8 cellular contexts compared by ENCODE assay signal in genomic region chr3:123066599-123066895, GRCh38. TPM values are rescaled to one million over a fixed set of nuclear protein-coding genes. Genes with fewer than 3 reads are reported as not detected.
A peak's percentile ranks its signal among the peaks of the same experiment; 100 is the strongest.
DNase-seq lines count a peak whose midpoint lies in the region; ATAC-seq, FAIRE-seq and TF ChIP-seq lines count a peak whose summit lies in the region.

No MANE protein-coding gene starts in this region.

- ATAC-seq in stimulated activated memory B cell treated with anti-CD40 and anti-IgM and Interleukin-4, amounts not matched to agents 10 μg/mL and 1 μg/mL and 100 μg/mL, for 72 hours = no peak
- no peak for ATAC-seq in HG02763 (IDR thresholded peaks at IDR 0.05; ENCODE audit: unreplicated experiment)

- H3K4me3 Mint-ChIP-seq in activated T-helper 2 cell treated with anti-CD3 and anti-CD28 coated beads, Interferon-gamma antibody, Interleukin-2, Interleukin-4, amounts not matched to agents 10 μg/mL and 5 μg/mL and 100 μg/mL, durations not matched to agents 14 hours and 24 hours and 36 hours (ENCODE audit: low read depth) = peak overlapping the region; percentile 85
- H3K4me3 Mint-ChIP-seq in stimulated activated memory B cell treated with anti-CD40 and anti-IgM and Interleukin-4, amounts not matched to agents 10 μg/mL and 1 μg/mL and 100 μg/mL, for 72 hours = peak overlapping the region; percentile 73

- peaks cover 0 to 6% of the 10 kb centered on the region in 2 experiments for H3K36me3 ChIP-seq in keratinocyte (ENCODE audit: control insufficient read depth in 2 of 2, extremely low read depth in 1 of 2, insufficient read depth in 2 of 2, low read length in 2 of 2)

- no peaks in the 10 kb centered on the region for H3K9me3 ChIP-seq in keratinocyte (ENCODE audit: control insufficient read depth, low read depth, low read length)

- peaks cover 12% of the 10 kb centered on the region for H4K20me1 ChIP-seq in keratinocyte (ENCODE audit: control insufficient read depth, extremely low read depth, insufficient read depth, low read length)

- peak overlapping the region; percentile 90 for H2AFZ ChIP-seq in keratinocyte (ENCODE audit: control insufficient read depth, low read length)

- peaks cover 46% of the 10 kb centered on the region for H3K79me2 ChIP-seq in keratinocyte (ENCODE audit: control insufficient read depth, insufficient read depth, low read length)

- H3K36me3 Mint-ChIP-seq in activated T-helper 2 cell treated with anti-CD3 and anti-CD28 coated beads, Interferon-gamma antibody, Interleukin-2, Interleukin-4, amounts not matched to agents 10 μg/mL and 5 μg/mL and 100 μg/mL, durations not matched to agents 14 hours and 24 hours and 36 hours (ENCODE audit: low read depth) = peaks cover 3% of the 10 kb centered on the region
- no peaks in the 10 kb centered on the region for H3K36me3 Mint-ChIP-seq in stimulated activated memory B cell treated with anti-CD40 and anti-IgM and Interleukin-4, amounts not matched to agents 10 μg/mL and 1 μg/mL and 100 μg/mL, for 72 hours

- intact Hi-C loops in activated T-helper 2 cell treated with anti-CD3 and anti-CD28 coated beads, Interferon-gamma antibody, Interleukin-2, Interleukin-4, amounts not matched to agents 10 μg/mL and 5 μg/mL and 100 μg/mL, durations not matched to agents 14 hours and 24 hours and 36 hours (cut with micrococcal nuclease) = loop anchor here (5.0 kb wide), 1 partner anchor 136 kb away; the partner anchor contains the start of gene SEC22A

- H3K4me1 ChIP-seq in keratinocyte (ENCODE audit: control insufficient read depth, extremely low read depth, insufficient read depth, low read length) = peaks cover 22% of the 10 kb centered on the region

- H3K27me3 Mint-ChIP-seq in activated T-helper 2 cell treated with anti-CD3 and anti-CD28 coated beads, Interferon-gamma antibody, Interleukin-2, Interleukin-4, amounts not matched to agents 10 μg/mL and 5 μg/mL and 100 μg/mL, durations not matched to agents 14 hours and 24 hours and 36 hours (ENCODE audit: low read depth) = peaks cover 11% of the 10 kb centered on the region
- H3K27me3 Mint-ChIP-seq in stimulated activated memory B cell treated with anti-CD40 and anti-IgM and Interleukin-4, amounts not matched to agents 10 μg/mL and 1 μg/mL and 100 μg/mL, for 72 hours = no peaks in the 10 kb centered on the region

- dilution Hi-C loops in keratinocyte (cut with MboI; ENCODE audit: extremely low pct_ligation_motif_present, low sequenced_read_pairs) = no loop called here

- peak overlapping the region; percentile 86 for H3K4me2 ChIP-seq in keratinocyte (ENCODE audit: control insufficient read depth, extremely low read depth, insufficient read depth, low read depth, low read length)

- FAIRE-seq in keratinocyte (lab: Jason Lieb, UNC) = no peak

- no peaks in the 10 kb centered on the region for H3K27me3 ChIP-seq in HL-60 (ENCODE audit: insufficient read depth, poor library complexity, severe bottlenecking)
- H3K27me3 ChIP-seq in keratinocyte (ENCODE audit: control insufficient read depth, extremely low read depth, insufficient read depth, low read length) = no peaks in the 10 kb centered on the region

- H3K4me3 ChIP-seq in HL-60 (replicated peaks; ENCODE audit: insufficient read depth, low read length) (peak overlapping the region; percentile 76; the same call in 1 of the 2 replicates), keratinocyte (ENCODE audit: control insufficient read depth in 2 of 3, extremely low read depth in 1 of 3, insufficient read depth in 2 of 3, low read depth in 1 of 3, low read length in 3 of 3) (peak overlapping the region; percentile 77 to 95 (median 86))

- H3K9ac ChIP-seq in keratinocyte (ENCODE audit: control insufficient read depth, extremely low read depth, insufficient read depth, low read length) = peak overlapping the region; percentile 87

- TF ChIP-seq CTCF in HL-60 (IDR thresholded peaks at IDR 0.05; ENCODE audit: insufficient read depth, low read length) (no peak), keratinocyte (optimal IDR thresholded peaks at IDR 0.05 in 1 of 3, IDR thresholded peaks at IDR 0.05 in 1 of 3, conservative IDR thresholded peaks at IDR 0.05 in 1 of 3; ENCODE audit: extremely low read depth in 1 of 3, insufficient read depth in 2 of 3, low read length in 3 of 3) (no peak)

- DNase-seq in HL-60 (ENCODE audit: low read depth in 1 of 2, low spot score in 1 of 2) (no peak), keratinocyte (ENCODE audit: low read depth, low spot score) (no peak), Kasumi-1 (lab: John Stamatoyannopoulos, UW) (no peak), NCI-H1694 (lab: John Stamatoyannopoulos, UW) (no peak)
- no peak for DNase-seq in activated T-helper 2 cell treated with anti-CD3 and anti-CD28 coated beads, Interferon-gamma antibody, Interleukin-2, Interleukin-4, amounts not matched to agents 10 μg/mL and 5 μg/mL and 100 μg/mL, durations not matched to agents 14 hours and 24 hours and 36 hours (ENCODE audit: low spot score)
- no peak for DNase-seq in effector CD8-positive, alpha-beta T cell (lab: John Stamatoyannopoulos, UW)

- peaks cover 9% of the 10 kb centered on the region for H3K9me1 ChIP-seq in keratinocyte (ENCODE audit: control insufficient read depth, extremely low read depth, insufficient read depth, low read length)

- H3K27ac Mint-ChIP-seq in activated T-helper 2 cell treated with anti-CD3 and anti-CD28 coated beads, Interferon-gamma antibody, Interleukin-2, Interleukin-4, amounts not matched to agents 10 μg/mL and 5 μg/mL and 100 μg/mL, durations not matched to agents 14 hours and 24 hours and 36 hours = peak overlapping the region; percentile 17
- no peak overlapping the region for H3K27ac Mint-ChIP-seq in stimulated activated memory B cell treated with anti-CD40 and anti-IgM and Interleukin-4, amounts not matched to agents 10 μg/mL and 1 μg/mL and 100 μg/mL, for 72 hours

- H3K9me3 Mint-ChIP-seq in activated T-helper 2 cell treated with anti-CD3 and anti-CD28 coated beads, Interferon-gamma antibody, Interleukin-2, Interleukin-4, amounts not matched to agents 10 μg/mL and 5 μg/mL and 100 μg/mL, durations not matched to agents 14 hours and 24 hours and 36 hours = no peaks in the 10 kb centered on the region
- no peaks in the 10 kb centered on the region for H3K9me3 Mint-ChIP-seq in stimulated activated memory B cell treated with anti-CD40 and anti-IgM and Interleukin-4, amounts not matched to agents 10 μg/mL and 1 μg/mL and 100 μg/mL, for 72 hours

- H3K4me1 Mint-ChIP-seq in activated T-helper 2 cell treated with anti-CD3 and anti-CD28 coated beads, Interferon-gamma antibody, Interleukin-2, Interleukin-4, amounts not matched to agents 10 μg/mL and 5 μg/mL and 100 μg/mL, durations not matched to agents 14 hours and 24 hours and 36 hours (ENCODE audit: low read depth) = peaks cover 35% of the 10 kb centered on the region
- peaks cover 24% of the 10 kb centered on the region for H3K4me1 Mint-ChIP-seq in stimulated activated memory B cell treated with anti-CD40 and anti-IgM and Interleukin-4, amounts not matched to agents 10 μg/mL and 1 μg/mL and 100 μg/mL, for 72 hours

- peak overlapping the region; percentile 80 for H3K27ac ChIP-seq in HL-60 (replicated peaks)
- H3K27ac ChIP-seq in keratinocyte (ENCODE audit: control insufficient read depth, insufficient read depth, low read length) = peak overlapping the region; percentile 27

RNA-seq across cellular contexts. Expression of gene PDIA5, which starts 0.3 kb away (rescaled TPM):
- 29.0 and 32.3 TPM in 2 replicates for total RNA-seq in activated T-helper 2 cell treated with anti-CD3 and anti-CD28 coated beads, Interferon-gamma antibody, Interleukin-2, Interleukin-4, amounts not matched to agents 10 μg/mL and 5 μg/mL and 100 μg/mL, durations not matched to agents 14 hours and 24 hours and 36 hours
- polyA plus RNA-seq in keratinocyte = 23.5 to 29.8 TPM (median 29.6 TPM) in 3 replicates
- 24.8 TPM for polyA plus RNA-seq in keratinocyte (2011; ENCODE audit: low read depth)
- 15.9 and 17.0 TPM in 2 replicates for polyA plus RNA-seq in keratinocyte (2011; cell fraction: cytosol; rRNA removed)
- 53.9 and 57.5 TPM in 2 replicates for polyA plus RNA-seq in keratinocyte (2011; cell fraction: nucleus; rRNA removed)
- 11.6 and 32.4 TPM in 2 replicates for polyA plus RNA-seq in keratinocyte (2012; ENCODE audit: low replicate concordance)
- 19.6 to 21.1 TPM (median 20.7 TPM) in 3 replicates for polyA minus RNA-seq in keratinocyte
- polyA minus RNA-seq in keratinocyte (2011; cell fraction: cytosol; rRNA and poly(A)+ RNA removed) = 17.5 TPM
- polyA minus RNA-seq in keratinocyte (2011; cell fraction: nucleus; rRNA and poly(A)+ RNA removed) = 16.8 and 26.0 TPM in 2 replicates

RNA-seq across cellular contexts. Expression of gene SEMA5B, which starts 39.0 kb away (rescaled TPM):
- total RNA-seq in activated T-helper 2 cell treated with anti-CD3 and anti-CD28 coated beads, Interferon-gamma antibody, Interleukin-2, Interleukin-4, amounts not matched to agents 10 μg/mL and 5 μg/mL and 100 μg/mL, durations not matched to agents 14 hours and 24 hours and 36 hours = not detected in 2 replicates
- polyA plus RNA-seq in keratinocyte = 0.03 to 0.28 TPM (median 0.04 TPM) in 3 replicates
- polyA plus RNA-seq in keratinocyte (2011; ENCODE audit: low read depth) = 2.8 TPM
- 0.05 and 0.10 TPM in 2 replicates for polyA plus RNA-seq in keratinocyte (2011; cell fraction: cytosol; rRNA removed)
- 0.50 and 0.75 TPM in 2 replicates for polyA plus RNA-seq in keratinocyte (2011; cell fraction: nucleus; rRNA removed)
- 0.15 and 4.9 TPM in 2 replicates for polyA plus RNA-seq in keratinocyte (2012; ENCODE audit: low replicate concordance)
- polyA minus RNA-seq in keratinocyte = 0.06 to 0.10 TPM in 2 of 3 replicates, not detected in the other
- polyA minus RNA-seq in keratinocyte (2011; cell fraction: cytosol; rRNA and poly(A)+ RNA removed) = not detected
- polyA minus RNA-seq in keratinocyte (2011; cell fraction: nucleus; rRNA and poly(A)+ RNA removed) = 0.21 and 0.85 TPM in 2 replicates
